ENCODE assay signal across 1 cellular context in the genomic region with DNA sequence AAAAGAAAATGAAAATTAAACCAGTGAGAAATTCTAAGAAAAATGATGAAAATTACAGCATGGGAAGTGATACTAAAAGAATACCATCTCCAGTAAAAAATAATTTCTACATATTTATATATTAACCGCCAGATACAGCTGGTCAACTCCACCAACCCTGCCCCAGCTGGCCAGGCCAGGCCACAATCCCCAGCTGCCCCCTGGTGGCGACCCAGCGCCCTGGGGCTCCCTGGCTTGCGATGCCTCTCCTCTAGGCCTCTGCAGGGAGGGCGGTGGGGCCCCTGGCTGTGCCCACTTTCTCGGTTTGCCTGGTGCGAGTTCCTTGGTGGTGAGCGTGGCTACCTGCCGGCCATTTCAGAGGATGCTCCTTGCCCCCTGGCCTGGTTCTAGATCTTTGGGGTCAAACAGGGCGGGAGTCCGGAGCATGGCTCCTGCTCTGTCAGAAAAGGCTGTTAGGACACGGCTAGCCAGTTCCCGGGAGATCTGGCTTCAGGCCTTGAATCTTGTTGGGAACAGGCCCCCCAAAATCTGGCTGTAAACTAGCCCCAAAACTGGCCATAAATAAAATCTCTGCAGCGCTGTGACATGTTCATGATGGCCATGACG.
TF ChIP-seq lines count a peak whose summit lies in the region.

No MANE protein-coding gene starts in this region.

TF ChIP-seq in neural cell, 6 proteins besides CTCF, POLR2A, EP300 and RAD21:
- TF ChIP-seq SMC3 (conservative IDR thresholded peaks at IDR 0.05; ENCODE audit: poor library complexity) (peak; percentile 74), EZH2 (IDR thresholded peaks at IDR 0.05; ENCODE audit: borderline replicate concordance, insufficient read depth, low read length, poor library complexity, severe bottlenecking) (no peak), MXI1 (conservative IDR thresholded peaks at IDR 0.05; ENCODE audit: poor library complexity, severe bottlenecking) (no peak), TAF1 (IDR thresholded peaks at IDR 0.05; ENCODE audit: low read depth) (no peak)
- TF ChIP-seq, protein P1, sequence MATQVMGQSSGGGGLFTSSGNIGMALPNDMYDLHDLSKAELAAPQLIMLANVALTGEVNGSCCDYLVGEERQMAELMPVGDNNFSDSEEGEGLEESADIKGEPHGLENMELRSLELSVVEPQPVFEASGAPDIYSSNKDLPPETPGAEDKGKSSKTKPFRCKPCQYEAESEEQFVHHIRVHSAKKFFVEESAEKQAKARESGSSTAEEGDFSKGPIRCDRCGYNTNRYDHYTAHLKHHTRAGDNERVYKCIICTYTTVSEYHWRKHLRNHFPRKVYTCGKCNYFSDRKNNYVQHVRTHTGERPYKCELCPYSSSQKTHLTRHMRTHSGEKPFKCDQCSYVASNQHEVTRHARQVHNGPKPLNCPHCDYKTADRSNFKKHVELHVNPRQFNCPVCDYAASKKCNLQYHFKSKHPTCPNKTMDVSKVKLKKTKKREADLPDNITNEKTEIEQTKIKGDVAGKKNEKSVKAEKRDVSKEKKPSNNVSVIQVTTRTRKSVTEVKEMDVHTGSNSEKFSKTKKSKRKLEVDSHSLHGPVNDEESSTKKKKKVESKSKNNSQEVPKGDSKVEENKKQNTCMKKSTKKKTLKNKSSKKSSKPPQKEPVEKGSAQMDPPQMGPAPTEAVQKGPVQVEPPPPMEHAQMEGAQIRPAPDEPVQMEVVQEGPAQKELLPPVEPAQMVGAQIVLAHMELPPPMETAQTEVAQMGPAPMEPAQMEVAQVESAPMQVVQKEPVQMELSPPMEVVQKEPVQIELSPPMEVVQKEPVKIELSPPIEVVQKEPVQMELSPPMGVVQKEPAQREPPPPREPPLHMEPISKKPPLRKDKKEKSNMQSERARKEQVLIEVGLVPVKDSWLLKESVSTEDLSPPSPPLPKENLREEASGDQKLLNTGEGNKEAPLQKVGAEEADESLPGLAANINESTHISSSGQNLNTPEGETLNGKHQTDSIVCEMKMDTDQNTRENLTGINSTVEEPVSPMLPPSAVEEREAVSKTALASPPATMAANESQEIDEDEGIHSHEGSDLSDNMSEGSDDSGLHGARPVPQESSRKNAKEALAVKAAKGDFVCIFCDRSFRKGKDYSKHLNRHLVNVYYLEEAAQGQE (IDR thresholded peaks at IDR 0.05; ENCODE audit: borderline replicate concordance): no peak
